In genomic region chr4:95263391-95263790, GRCh38 we compare ENCODE assay signal across 25 cellular contexts.
"Had no signal": no experiment of that assay in that cellular context is flagged by ENCODE, and none has a peak within 500 bp of the region (broad histone marks: within the 10 kb centered on the region; RNA-seq: fewer than 3 reads in every experiment).

No MANE protein-coding gene starts in this region.

- DNase-seq: activated CD4-positive, alpha-beta T cell treated with anti-CD3 and anti-CD28 coated beads for 36 hours; activated CD4-positive, alpha-beta T cell treated with anti-CD3 and anti-CD28 coated beads, Interleukin-2, amount 50 U/mL, for 4 hours; activated CD8-positive, alpha-beta memory T cell treated with anti-CD3 and anti-CD28 coated beads for 24 hours; activated CD8-positive, alpha-beta memory T cell treated with anti-CD3 and anti-CD28 coated beads, Interleukin-2, amount 50 U/mL, for 4 hours; activated naive CD4-positive, alpha-beta T cell treated with anti-CD3 and anti-CD28 coated beads for 36 hours; activated naive CD8-positive, alpha-beta T cell treated with anti-CD3 and anti-CD28 coated beads, Interleukin-2, amount 10 ng/mL, durations not matched to agents 7 days and 5 days; activated T-cell treated with anti-CD3 and anti-CD28 coated beads, Interleukin-2, amount 50 U/mL, for 24 hours; amniotic stem cell; body of pancreas; colonic mucosa; glutamatergic neuron; right lobe of liver; stimulated activated CD4-positive, alpha-beta T cell treated with anti-CD3 and anti-CD28 coated beads, Interleukin-1b, Interleukin-23, amount 100 ng/mL, for 48 hours; T1000; upper lobe of right lung had no signal

- H3K27ac ChIP-seq: body of pancreas, cardiac muscle cell, colonic mucosa, esophagus muscularis mucosa, neutrophil, parathyroid adenoma, right lobe of liver, skin epidermis, upper lobe of right lung had no signal

- H3K27me3 ChIP-seq: body of pancreas, cardiac muscle cell, colonic mucosa, esophagus muscularis mucosa, neutrophil, right lobe of liver, upper lobe of right lung had no signal

- H3K4me3 Mint-ChIP-seq: activated CD4-positive, alpha-beta T cell treated with anti-CD3 and anti-CD28 coated beads for 36 hours; activated naive CD4-positive, alpha-beta T cell treated with anti-CD3 and anti-CD28 coated beads for 36 hours; activated naive CD8-positive, alpha-beta T cell treated with anti-CD3 and anti-CD28 coated beads, Interleukin-2, amount 10 ng/mL, durations not matched to agents 7 days and 5 days; activated T-cell treated with anti-CD3 and anti-CD28 coated beads, Interleukin-2, amount 50 U/mL, for 24 hours; nephron; stimulated activated memory B cell treated with anti-CD40 and anti-IgM and Interleukin-4, amounts not matched to agents 10 μg/mL and 1 μg/mL and 100 μg/mL, for 72 hours; T-helper 1 cell treated with Interleukin-12 subunit alpha and Interleukin-12 subunit beta and Interleukin-4 antibody, amounts not matched to agents 30 μg/mL and 1 μg/mL, for 36 hours; WTC11 had no signal

- ATAC-seq: activated CD4-positive, alpha-beta T cell treated with anti-CD3 and anti-CD28 coated beads for 36 hours; body of pancreas; right lobe of liver; stimulated activated memory B cell treated with anti-CD40 and anti-IgM and Interleukin-4, amounts not matched to agents 10 μg/mL and 1 μg/mL and 100 μg/mL, for 72 hours; upper lobe of right lung; WTC11 had no signal

- H3K27me3 Mint-ChIP-seq: activated CD4-positive, alpha-beta T cell treated with anti-CD3 and anti-CD28 coated beads for 36 hours; activated naive CD8-positive, alpha-beta T cell treated with anti-CD3 and anti-CD28 coated beads, Interleukin-2, amount 10 ng/mL, durations not matched to agents 7 days and 5 days; activated T-cell treated with anti-CD3 and anti-CD28 coated beads, Interleukin-2, amount 50 U/mL, for 24 hours; stimulated activated memory B cell treated with anti-CD40 and anti-IgM and Interleukin-4, amounts not matched to agents 10 μg/mL and 1 μg/mL and 100 μg/mL, for 72 hours had no signal

- H3K27ac Mint-ChIP-seq: activated CD4-positive, alpha-beta T cell treated with anti-CD3 and anti-CD28 coated beads for 36 hours; activated naive CD4-positive, alpha-beta T cell treated with anti-CD3 and anti-CD28 coated beads for 36 hours; activated naive CD8-positive, alpha-beta T cell treated with anti-CD3 and anti-CD28 coated beads, Interleukin-2, amount 10 ng/mL, durations not matched to agents 7 days and 5 days; activated T-cell treated with anti-CD3 and anti-CD28 coated beads, Interleukin-2, amount 50 U/mL, for 24 hours; stimulated activated memory B cell treated with anti-CD40 and anti-IgM and Interleukin-4, amounts not matched to agents 10 μg/mL and 1 μg/mL and 100 μg/mL, for 72 hours; T-helper 1 cell treated with Interleukin-12 subunit alpha and Interleukin-12 subunit beta and Interleukin-4 antibody, amounts not matched to agents 30 μg/mL and 1 μg/mL, for 36 hours; WTC11 had no signal

- H3K4me3 ChIP-seq: body of pancreas, cardiac muscle cell, colonic mucosa, esophagus muscularis mucosa, lung, right lobe of liver, skin epidermis, upper lobe of right lung had no signal

- H3K4me1 Mint-ChIP-seq: activated CD4-positive, alpha-beta T cell treated with anti-CD3 and anti-CD28 coated beads for 36 hours; activated naive CD8-positive, alpha-beta T cell treated with anti-CD3 and anti-CD28 coated beads, Interleukin-2, amount 10 ng/mL, durations not matched to agents 7 days and 5 days; stimulated activated memory B cell treated with anti-CD40 and anti-IgM and Interleukin-4, amounts not matched to agents 10 μg/mL and 1 μg/mL and 100 μg/mL, for 72 hours had no signal

- H3K9me3 ChIP-seq: body of pancreas, colonic mucosa, esophagus muscularis mucosa, neutrophil, right lobe of liver, upper lobe of right lung had no signal

- H3K36me3 Mint-ChIP-seq: activated naive CD8-positive, alpha-beta T cell treated with anti-CD3 and anti-CD28 coated beads, Interleukin-2, amount 10 ng/mL, durations not matched to agents 7 days and 5 days; stimulated activated memory B cell treated with anti-CD40 and anti-IgM and Interleukin-4, amounts not matched to agents 10 μg/mL and 1 μg/mL and 100 μg/mL, for 72 hours; WTC11 had no signal

- H3K4me1 ChIP-seq: body of pancreas, colonic mucosa, esophagus muscularis mucosa, parathyroid adenoma, right lobe of liver, upper lobe of right lung had no signal

- H3K9me3 Mint-ChIP-seq: activated naive CD4-positive, alpha-beta T cell treated with anti-CD3 and anti-CD28 coated beads for 36 hours; activated naive CD8-positive, alpha-beta T cell treated with anti-CD3 and anti-CD28 coated beads, Interleukin-2, amount 10 ng/mL, durations not matched to agents 7 days and 5 days; activated T-cell treated with anti-CD3 and anti-CD28 coated beads, Interleukin-2, amount 50 U/mL, for 24 hours; nephron; stimulated activated memory B cell treated with anti-CD40 and anti-IgM and Interleukin-4, amounts not matched to agents 10 μg/mL and 1 μg/mL and 100 μg/mL, for 72 hours; T-helper 1 cell treated with Interleukin-12 subunit alpha and Interleukin-12 subunit beta and Interleukin-4 antibody, amounts not matched to agents 30 μg/mL and 1 μg/mL, for 36 hours; WTC11 had no signal

- H3K36me3 ChIP-seq: cardiac muscle cell, colonic mucosa, esophagus muscularis mucosa, neutrophil, right lobe of liver, upper lobe of right lung had no signal
